In the genomic region with DNA sequence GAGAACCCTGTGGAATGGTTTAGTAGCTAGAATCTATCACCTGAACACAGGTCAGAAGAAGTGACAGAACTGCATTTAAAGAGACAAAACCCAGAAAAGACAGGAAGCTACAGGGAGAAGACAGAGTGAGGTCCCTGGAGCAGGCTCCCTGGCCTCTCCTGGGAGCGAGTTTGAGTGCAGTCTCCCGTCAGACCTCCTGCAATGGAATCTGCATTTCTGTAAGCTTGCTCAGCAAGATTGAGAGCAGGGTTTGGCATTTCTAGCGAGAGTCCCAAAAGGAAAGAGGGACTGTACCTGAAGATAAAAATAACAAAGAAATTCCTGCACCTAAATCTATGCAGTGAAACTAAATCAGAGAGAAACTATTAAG, we compare ENCODE assay signal across 12 cellular contexts.
"Had no signal": no experiment of that assay in that cellular context is flagged by ENCODE, and none has a peak within 500 bp of the region (broad histone marks: within the 10 kb centered on the region; RNA-seq: fewer than 3 reads in every experiment).

No MANE protein-coding gene starts in this region.

- DNase-seq: activated CD8-positive, alpha-beta T cell treated with anti-CD3 and anti-CD28 coated beads for 36 hours; colonic mucosa; foreskin melanocyte; kidney glomerular epithelial cell; mesendoderm; retina; stimulated activated CD4-positive, alpha-beta T cell treated with anti-CD3 and anti-CD28 coated beads, Interleukin-4, amount 100 ng/mL, for 4 hours; stimulated activated naive CD8-positive, alpha-beta T cell treated with anti-CD3 and anti-CD28 coated beads, Interleukin-15, amount 100 ng/mL, for 72 hours; T-helper 2 cell had no signal

- H3K27me3 Mint-ChIP-seq: activated CD8-positive, alpha-beta T cell treated with anti-CD3 and anti-CD28 coated beads for 36 hours; stimulated activated naive CD8-positive, alpha-beta T cell treated with anti-CD3 and anti-CD28 coated beads, Interleukin-15, amount 100 ng/mL, for 72 hours had no signal

- H3K36me3 ChIP-seq: cardiac muscle cell, colonic mucosa had no signal

- H3K4me3 ChIP-seq: cardiac muscle cell, colonic mucosa, skin epidermis had no signal

- H3K4me1 ChIP-seq: colonic mucosa, parathyroid adenoma had no signal

- H3K27me3 ChIP-seq: cardiac muscle cell, colonic mucosa had no signal

- H2AFZ ChIP-seq: parathyroid adenoma had no signal

- H3K9me3 Mint-ChIP-seq: activated CD8-positive, alpha-beta T cell treated with anti-CD3 and anti-CD28 coated beads for 36 hours; stimulated activated naive CD8-positive, alpha-beta T cell treated with anti-CD3 and anti-CD28 coated beads, Interleukin-15, amount 100 ng/mL, for 72 hours had no signal

- H3K79me2 ChIP-seq: parathyroid adenoma had no signal

- H3K27ac ChIP-seq: cardiac muscle cell, colonic mucosa, parathyroid adenoma, skin epidermis had no signal

- ATAC-seq: activated CD8-positive, alpha-beta T cell treated with anti-CD3 and anti-CD28 coated beads for 36 hours had no signal

- H3K4me3 Mint-ChIP-seq: activated CD8-positive, alpha-beta T cell treated with anti-CD3 and anti-CD28 coated beads for 36 hours had no signal
